In the genomic region with DNA sequence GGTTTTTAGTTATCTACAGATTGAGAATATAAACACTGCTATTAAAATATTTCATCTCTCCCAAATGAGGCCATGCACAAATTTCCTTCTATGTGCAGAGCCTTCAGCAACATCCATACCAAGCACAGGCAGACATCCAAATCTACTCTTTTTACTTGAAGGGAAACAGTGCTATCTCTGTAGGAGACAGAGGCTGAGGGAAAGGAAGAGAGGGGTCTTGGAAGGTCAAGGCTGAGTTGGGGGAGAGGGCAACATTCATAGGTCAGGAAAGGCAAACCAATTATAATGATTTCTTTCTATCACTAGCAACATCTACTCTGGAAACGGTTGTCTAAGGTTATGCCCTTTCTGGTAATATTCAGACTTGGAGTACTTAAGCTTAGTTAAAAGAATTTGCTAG, we compare ENCODE assay signal across 23 cellular contexts.
DNase-seq lines count a peak whose midpoint lies in the region; ATAC-seq and TF ChIP-seq lines count a peak whose summit lies in the region.
"Had no signal": no experiment of that assay in that cellular context is flagged by ENCODE, and none has a peak within 500 bp of the region (broad histone marks: within the 10 kb centered on the region; RNA-seq: fewer than 3 reads in every experiment).

No MANE protein-coding gene starts in this region.

- H3K4me3 ChIP-seq in heart right ventricle = no peak overlapping the region
- H3K4me3 ChIP-seq in rectal smooth muscle tissue (ENCODE audit: low read length) = no peak overlapping the region
- no peak overlapping the region for H3K4me3 ChIP-seq in aorta (ENCODE audit: low read length in 2 of 2)
- H3K4me3 ChIP-seq in ovary = no peak overlapping the region
- H3K4me3 ChIP-seq: BLaER1 treated with 17β-estradiol and CSF1 and Interleukin-3, amounts not matched to agents 10 nM and 100 nM; dorsolateral prefrontal cortex had no signal

- peaks cover 19 to 75% (median 53%) of the 10 kb centered on the region in 9 donors for H3K4me1 ChIP-seq in heart right ventricle
- peaks cover 13% of the 10 kb centered on the region for H3K4me1 ChIP-seq in rectal smooth muscle tissue (ENCODE audit: control insufficient read depth, insufficient read depth, low read length)
- peaks cover 0 to 6% of the 10 kb centered on the region in 2 donors for H3K4me1 ChIP-seq in aorta (ENCODE audit: control insufficient read depth in 1 of 2, insufficient read depth in 2 of 2, low read length in 2 of 2)
- peaks cover 1% of the 10 kb centered on the region for H3K4me1 ChIP-seq in ovary (ENCODE audit: insufficient read depth)

- 21 to 25% methylated on average over 1 of the region's 1 CpG for WGBS in heart right ventricle, 2 donors
- WGBS in aorta, 2 donors = 18 to 24% methylated on average over 1 of the region's 1 CpG
- WGBS in ovary, 3 donors = 6 to 15% (median 14%) methylated on average over 1 of the region's 1 CpG

- ATAC-seq in heart right ventricle (no peak), Right ventricle myocardium superior (ENCODE audit: poor library complexity) (no peak), left lobe of liver (peak; percentile 15), aorta (ENCODE audit: low FRiP score) (no peak), GM21390 (IDR thresholded peaks at IDR 0.05; ENCODE audit: unreplicated experiment) (no peak)
- ATAC-seq: activated CD4-positive, CD25-positive, alpha-beta regulatory T cell treated with anti-CD3 and anti-CD28 coated beads, Interleukin-2, amount 50 U/mL, for 24 hours; activated CD8-positive, alpha-beta T cell treated with anti-CD3 and anti-CD28 coated beads for 36 hours; stimulated activated memory B cell treated with anti-CD40 and anti-IgM and Interleukin-4, amounts not matched to agents 10 μg/mL and 1 μg/mL and 100 μg/mL, for 72 hours had no signal

- H3K36me3 ChIP-seq in heart right ventricle (peaks cover 0 to 10% (median 0%) of the 10 kb centered on the region in 9 donors), rectal smooth muscle tissue (ENCODE audit: control insufficient read depth, insufficient read depth, low read length) (no peaks in the 10 kb centered on the region), aorta (ENCODE audit: control insufficient read depth in 1 of 2, insufficient read depth in 2 of 2, low read length in 1 of 2) (no peaks in the 10 kb centered on the region), ovary (no peaks in the 10 kb centered on the region)
- H3K36me3 ChIP-seq: BLaER1 treated with 17β-estradiol and CSF1 and Interleukin-3, amounts not matched to agents 10 nM and 100 nM had no signal

- no peak overlapping the region for H3K9ac ChIP-seq in rectal smooth muscle tissue (ENCODE audit: low read length)
- H3K9ac ChIP-seq: BLaER1 treated with 17β-estradiol and CSF1 and Interleukin-3, amounts not matched to agents 10 nM and 100 nM; KMS-11 had no signal

- H3K27ac ChIP-seq in heart right ventricle (peak overlapping the region in 7 of 10 donors; percentile 5 to 86 (median 36)), rectal smooth muscle tissue (ENCODE audit: low read depth, low read length) (peak overlapping the region; percentile 59), aorta (ENCODE audit: low read depth in 1 of 2, low read length in 2 of 2) (peak overlapping the region; percentile 80 to 93), ovary (no peak overlapping the region)
- H3K27ac ChIP-seq: BLaER1 treated with 17β-estradiol and CSF1 and Interleukin-3, amounts not matched to agents 10 nM and 100 nM; dorsolateral prefrontal cortex; KMS-11 had no signal

- H3K27me3 ChIP-seq in heart right ventricle (no peaks in the 10 kb centered on the region), rectal smooth muscle tissue (ENCODE audit: control insufficient read depth, insufficient read depth, low read length) (no peaks in the 10 kb centered on the region), aorta (ENCODE audit: control insufficient read depth in 1 of 2, insufficient read depth in 2 of 2, low read length in 1 of 2) (no peaks in the 10 kb centered on the region), ovary (no peaks in the 10 kb centered on the region)
- H3K27me3 ChIP-seq: BLaER1 treated with 17β-estradiol and CSF1 and Interleukin-3, amounts not matched to agents 10 nM and 100 nM; dorsolateral prefrontal cortex had no signal

- TF ChIP-seq CTCF in heart right ventricle (IDR thresholded peaks at IDR 0.05) (no peak), ovary (IDR thresholded peaks at IDR 0.05) (no peak)

- intact Hi-C loops in heart right ventricle (cut with DNase I) = no loop called here
- intact Hi-C loops in Right ventricle myocardium superior (cut with DNase I) = no loop called here
- intact Hi-C loops in aorta (cut with DNase I) = loop anchor here (5.0 to 10.0 kb wide), 3 partner anchors 42 to 58 kb away; no protein-coding TSS in a partner anchor
- intact Hi-C loops in ovary (cut with DNase I) = no loop called here

- no peak for TF ChIP-seq POLR2A in ovary (IDR thresholded peaks at IDR 0.05)

- DNase-seq in heart right ventricle (no peak), Right ventricle myocardium superior (no peak), left lobe of liver (ENCODE audit: low spot score) (no peak), aorta (no peak), ovary (no peak), activated gamma-delta T cell (lab: John Stamatoyannopoulos, UW) (no peak)
- DNase-seq: activated CD8-positive, alpha-beta T cell treated with anti-CD3 and anti-CD28 coated beads for 36 hours; activated gamma-delta T cell treated with Interleukin-2 at 50 U/mL for 16 hours; caudate nucleus; dorsolateral prefrontal cortex; immature natural killer cell; NCI-H1694; NCI-H2227 treated with DMSO at 0.1 percent for 48 hours; NCI-H82; nucleus accumbens; SHP77; stimulated activated CD4-positive, alpha-beta T cell treated with anti-CD3 and anti-CD28 coated beads, Interleukin-2, amount 100 ng/mL, for 24 hours had no signal

- no peak for TF ChIP-seq EP300 in ovary (IDR thresholded peaks at IDR 0.05)

- H3K9me3 ChIP-seq in heart right ventricle (no peaks in the 10 kb centered on the region), aorta (ENCODE audit: control insufficient read depth, low read length) (no peaks in the 10 kb centered on the region), ovary (no peaks in the 10 kb centered on the region)

Comparison
In these comparisons a context has a peak if more than half of its experiments do, and no peak if none do; other contexts are left out.
1. H3K27ac ChIP-seq: peak in heart right ventricle (7 of 10), rectal smooth muscle tissue (single experiment) and aorta (2 of 2); none in ovary (0 of 2).
2. intact Hi-C loops: an anchor here in aorta (5.0 to 10.0 kb wide); none called in heart right ventricle, Right ventricle myocardium superior and ovary.